ENCODE assay signal across 23 cellular contexts in the genomic region with DNA sequence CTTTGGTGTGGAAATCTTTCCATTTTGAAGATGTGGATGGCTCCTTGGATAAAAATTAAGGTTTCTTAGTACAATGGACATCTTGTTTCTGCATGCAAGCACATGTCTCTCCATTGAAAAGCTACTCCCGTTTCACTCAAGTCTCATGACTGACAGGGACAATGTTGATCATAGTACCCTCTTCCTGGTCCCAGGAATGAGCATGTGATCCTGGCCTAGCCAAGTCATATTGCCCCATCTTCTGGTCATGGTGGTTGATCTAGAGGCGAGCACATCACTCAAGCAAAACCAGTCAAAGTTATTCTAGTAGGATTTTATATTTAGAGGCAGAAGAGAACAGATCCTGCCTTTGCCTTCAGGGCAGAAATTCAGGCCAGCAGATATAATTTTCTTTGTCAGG. TPM values are rescaled to one million over a fixed set of nuclear protein-coding genes. Genes with fewer than 3 reads are reported as not detected.
DNase-seq lines count a peak whose midpoint lies in the region; ATAC-seq, FAIRE-seq and TF ChIP-seq lines count a peak whose summit lies in the region.
"Had no signal": no experiment of that assay in that cellular context is flagged by ENCODE, and none has a peak within 500 bp of the region (broad histone marks: within the 10 kb centered on the region; RNA-seq: fewer than 3 reads in every experiment).

No MANE protein-coding gene starts in this region.

- H3K9me3 ChIP-seq in BLaER1 treated with 17β-estradiol and CSF1 and Interleukin-3, amounts not matched to agents 10 nM and 100 nM (replicated peaks in 1 of 11), result peaks cover 7 to 19% (median 13%) of the 10 kb centered on the region in 11 experiments; a peak in 17 of 22 replicates
- H3K9me3 ChIP-seq in left lung, result no peaks in the 10 kb centered on the region
- H3K9me3 ChIP-seq: HAP-1 had no signal

- H3K4me1 Mint-ChIP-seq in stimulated activated naive CD8-positive, alpha-beta T cell treated with anti-CD3 and anti-CD28 coated beads, Interleukin-15, amount 100 ng/mL, for 72 hours, result no peaks in the 10 kb centered on the region
- H3K4me1 Mint-ChIP-seq: CD14-positive monocyte; CD8-positive, alpha-beta memory T cell; GM23338 had no signal

- WGBS in mesendoderm (ENCODE audit: extremely low coverage, insufficient coverage, low lambda C conversion rate), result no CpG with 5 or more reads among the region's 2 CpGs

- H2BK15ac ChIP-seq in mesendoderm (replicated peaks; ENCODE audit: low read depth), result no peak overlapping the region

- H3K4me2 ChIP-seq in BLaER1 treated with 17β-estradiol and CSF1 and Interleukin-3, amounts not matched to agents 10 nM and 100 nM, result peak overlapping the region in 8 of 11 experiments; percentile 13 to 54 (median 40); a peak in 13 of 22 replicates
- H3K4me2 ChIP-seq in mesendoderm (ENCODE audit: low read length), result no peak overlapping the region
- H3K4me2 ChIP-seq: GM23338 had no signal

- no peak overlapping the region for H3K23ac ChIP-seq in mesendoderm (ENCODE audit: low read length)

- TF ChIP-seq CTCF in left lung (IDR thresholded peaks at IDR 0.05), result no peak

- peak; percentile 58 for FAIRE-seq in HTR-8/SVneo (lab: Jason Lieb, UNC)
- FAIRE-seq: G401.6, GM12892, H54 had no signal

- peak overlapping the region in 1 of 11 experiments; percentile 35; a peak in 2 of 22 replicates for H3K27ac ChIP-seq in BLaER1 treated with 17β-estradiol and CSF1 and Interleukin-3, amounts not matched to agents 10 nM and 100 nM
- H3K27ac ChIP-seq in mesendoderm (ENCODE audit: low read depth, low read length) (no peak overlapping the region), left lung (no peak overlapping the region)

- no peak for DNase-seq in HTR-8/SVneo (ENCODE audit: insufficient read length, low spot score)
- DNase-seq in foreskin melanocyte, result peak; percentile 86
- DNase-seq in mesendoderm, result peak; percentile 1
- no peak for DNase-seq in NCI-H1417 treated with DMSO at 0.1 percent for 48 hours (lab: John Stamatoyannopoulos, UW)
- DNase-seq in left lung, result no peak
- DNase-seq in stimulated activated naive CD8-positive, alpha-beta T cell treated with anti-CD3 and anti-CD28 coated beads, Interleukin-15, amount 100 ng/mL, for 72 hours, result no peak
- DNase-seq: Calu3; CD4-positive, alpha-beta T cell; CD8-positive, alpha-beta memory T cell; COR-L47; DND-41; HFFc6 had no signal

- ATAC-seq in GM19035 (IDR thresholded peaks at IDR 0.05; ENCODE audit: unreplicated experiment) (no peak), left lung (no peak)
- ATAC-seq in stimulated activated naive CD8-positive, alpha-beta T cell treated with anti-CD3 and anti-CD28 coated beads, Interleukin-15, amount 100 ng/mL, for 72 hours, result no peak
- ATAC-seq: GM23338 had no signal

- H3K4me3 Mint-ChIP-seq in stimulated activated naive CD8-positive, alpha-beta T cell treated with anti-CD3 and anti-CD28 coated beads, Interleukin-15, amount 100 ng/mL, for 72 hours, result no peak overlapping the region
- H3K4me3 Mint-ChIP-seq: CD14-positive monocyte; CD4-positive, alpha-beta T cell; CD8-positive, alpha-beta memory T cell; GM23338; HFFc6 had no signal

- no peak overlapping the region for H2AK5ac ChIP-seq in mesendoderm (ENCODE audit: low read length)

- no peak overlapping the region for H2BK120ac ChIP-seq in mesendoderm (ENCODE audit: low read depth, low read length)

- no peak overlapping the region for H3K9ac ChIP-seq in BLaER1 treated with 17β-estradiol and CSF1 and Interleukin-3, amounts not matched to agents 10 nM and 100 nM
- H3K9ac ChIP-seq in mesendoderm (ENCODE audit: low read length), result no peak overlapping the region

- no peak overlapping the region for H4K8ac ChIP-seq in mesendoderm (ENCODE audit: low read depth, low read length)

- H3K36me3 ChIP-seq in BLaER1 treated with 17β-estradiol and CSF1 and Interleukin-3, amounts not matched to agents 10 nM and 100 nM, result no peaks in the 10 kb centered on the region
- H3K36me3 ChIP-seq in mesendoderm (ENCODE audit: control insufficient read depth, insufficient read depth, low read length) (no peaks in the 10 kb centered on the region), left lung (no peaks in the 10 kb centered on the region)
- H3K36me3 ChIP-seq: HAP-1 had no signal

- no peaks in the 10 kb centered on the region for H3K27me3 Mint-ChIP-seq in stimulated activated naive CD8-positive, alpha-beta T cell treated with anti-CD3 and anti-CD28 coated beads, Interleukin-15, amount 100 ng/mL, for 72 hours
- H3K27me3 Mint-ChIP-seq: CD4-positive, alpha-beta T cell; CD8-positive, alpha-beta memory T cell had no signal

- no peak overlapping the region for H3K56ac ChIP-seq in mesendoderm (ENCODE audit: low read length)

- H3K27ac Mint-ChIP-seq in stimulated activated naive CD8-positive, alpha-beta T cell treated with anti-CD3 and anti-CD28 coated beads, Interleukin-15, amount 100 ng/mL, for 72 hours, result no peak overlapping the region
- H3K27ac Mint-ChIP-seq: CD14-positive monocyte; CD4-positive, alpha-beta T cell; CD8-positive, alpha-beta memory T cell; GM23338; HFFc6 had no signal

- no peak overlapping the region for H3K4me3 ChIP-seq in BLaER1 treated with 17β-estradiol and CSF1 and Interleukin-3, amounts not matched to agents 10 nM and 100 nM
- H3K4me3 ChIP-seq in mesendoderm (ENCODE audit: low read length) (no peak overlapping the region), left lung (no peak overlapping the region)
- H3K4me3 ChIP-seq: GM23338, HAP-1 had no signal

- peaks cover 0 to 14% (median 11%) of the 10 kb centered on the region in 10 experiments; a peak in 14 of 20 replicates for H3K4me1 ChIP-seq in BLaER1 treated with 17β-estradiol and CSF1 and Interleukin-3, amounts not matched to agents 10 nM and 100 nM
- H3K4me1 ChIP-seq in mesendoderm (ENCODE audit: control insufficient read depth, low read depth, low read length), result no peaks in the 10 kb centered on the region
- H3K4me1 ChIP-seq in left lung, result no peaks in the 10 kb centered on the region
- H3K4me1 ChIP-seq: HAP-1 had no signal

- peaks cover 4 to 15% of the 10 kb centered on the region in 2 donors for H3K9me3 Mint-ChIP-seq in stimulated activated naive CD8-positive, alpha-beta T cell treated with anti-CD3 and anti-CD28 coated beads, Interleukin-15, amount 100 ng/mL, for 72 hours

- no peak overlapping the region for H4K5ac ChIP-seq in mesendoderm (ENCODE audit: low read length)

- H3K27me3 ChIP-seq in BLaER1 treated with 17β-estradiol and CSF1 and Interleukin-3, amounts not matched to agents 10 nM and 100 nM, result no peaks in the 10 kb centered on the region
- H3K27me3 ChIP-seq in mesendoderm (ENCODE audit: insufficient read depth, low read length, poor library complexity), result no peaks in the 10 kb centered on the region
- no peaks in the 10 kb centered on the region for H3K27me3 ChIP-seq in left lung

- H3K18ac ChIP-seq in mesendoderm (ENCODE audit: low read length), result no peak overlapping the region

- H2BK5ac ChIP-seq in mesendoderm (ENCODE audit: low read length), result no peak overlapping the region

- no peaks in the 10 kb centered on the region for H3K79me2 ChIP-seq in mesendoderm (ENCODE audit: control insufficient read depth, insufficient read depth, low read length)

- no peak overlapping the region for H3K4ac ChIP-seq in mesendoderm (ENCODE audit: low read depth, low read length)

- no peaks in the 10 kb centered on the region for H3K79me1 ChIP-seq in mesendoderm (ENCODE audit: low read length)

- intact Hi-C loops in left lung (cut with DNase I), result no loop called here

- H4K20me1 ChIP-seq in BLaER1 treated with 17β-estradiol and CSF1 and Interleukin-3, amounts not matched to agents 10 nM and 100 nM, result no peaks in the 10 kb centered on the region

RNA-seq across cellular contexts. Expression of gene CBLN4, which starts 12.2 kb away (rescaled TPM):
- polyA plus RNA-seq in mesendoderm (2013, experiment 1 of 2), result 0.01 TPM
- polyA plus RNA-seq in mesendoderm (2013, experiment 2 of 2), result not detected
- 1 to 10 TPM in 1 of 2 donors, under 1 TPM in 1; 0.26 to 4.7 TPM for total RNA-seq in left lung
- total RNA-seq: A172; A673; Calu3; CD4-positive, alpha-beta T cell; CD8-positive, alpha-beta memory T cell; GM23338; HFFc6 had no signal
- polyA plus RNA-seq: BJ; CD14-positive monocyte; CD8-positive, alpha-beta memory T cell; GM23338 had no signal

Comparison
In these comparisons a context has a peak if more than half of its experiments do, and no peak if none do; other contexts are left out.
1. DNase-seq: peak in foreskin melanocyte (single experiment) and mesendoderm (single experiment); none in HTR-8/SVneo (single experiment), NCI-H1417 treated with DMSO at 0.1 percent for 48 hours (single experiment), left lung (0 of 2) and stimulated activated naive CD8-positive, alpha-beta T cell treated with anti-CD3 and anti-CD28 coated beads, Interleukin-15, amount 100 ng/mL, for 72 hours (0 of 2).